In genomic region chr12:213527-213932, GRCh38 we compare ENCODE assay signal across 1 cellular context.
TF ChIP-seq lines count a peak whose summit lies in the region.

No MANE protein-coding gene starts in this region.

TF ChIP-seq in GM23338, 12 proteins besides CTCF, POLR2A, EP300 and RAD21 (continued from another document):
- no peak for TF ChIP-seq ETS1 (IDR thresholded peaks at IDR 0.05)
- no peak for TF ChIP-seq POLR2AphosphoS5 (IDR thresholded peaks at IDR 0.05; ENCODE audit: low read depth)
- no peak for TF ChIP-seq JUNB (IDR thresholded peaks at IDR 0.05; ENCODE audit: unreplicated experiment)
- TF ChIP-seq CREB1 (CRISPR knock-in tag; IDR thresholded peaks at IDR 0.05; ENCODE audit: low read depth), result no peak
- no peak for TF ChIP-seq NANOG (IDR thresholded peaks at IDR 0.05; ENCODE audit: borderline replicate concordance)
- no peak for TF ChIP-seq ZNF114 (CRISPR knock-in tag; IDR thresholded peaks at IDR 0.05)
- TF ChIP-seq EZH2 (IDR thresholded peaks at IDR 0.05; ENCODE audit: low read depth, unreplicated experiment), result no peak
- no peak for TF ChIP-seq STAT1 (IDR thresholded peaks at IDR 0.05; ENCODE audit: unreplicated experiment)
- TF ChIP-seq ZNF331 (CRISPR knock-in tag; IDR thresholded peaks at IDR 0.05; ENCODE audit: low read depth), result no peak
- TF ChIP-seq, protein P1, sequence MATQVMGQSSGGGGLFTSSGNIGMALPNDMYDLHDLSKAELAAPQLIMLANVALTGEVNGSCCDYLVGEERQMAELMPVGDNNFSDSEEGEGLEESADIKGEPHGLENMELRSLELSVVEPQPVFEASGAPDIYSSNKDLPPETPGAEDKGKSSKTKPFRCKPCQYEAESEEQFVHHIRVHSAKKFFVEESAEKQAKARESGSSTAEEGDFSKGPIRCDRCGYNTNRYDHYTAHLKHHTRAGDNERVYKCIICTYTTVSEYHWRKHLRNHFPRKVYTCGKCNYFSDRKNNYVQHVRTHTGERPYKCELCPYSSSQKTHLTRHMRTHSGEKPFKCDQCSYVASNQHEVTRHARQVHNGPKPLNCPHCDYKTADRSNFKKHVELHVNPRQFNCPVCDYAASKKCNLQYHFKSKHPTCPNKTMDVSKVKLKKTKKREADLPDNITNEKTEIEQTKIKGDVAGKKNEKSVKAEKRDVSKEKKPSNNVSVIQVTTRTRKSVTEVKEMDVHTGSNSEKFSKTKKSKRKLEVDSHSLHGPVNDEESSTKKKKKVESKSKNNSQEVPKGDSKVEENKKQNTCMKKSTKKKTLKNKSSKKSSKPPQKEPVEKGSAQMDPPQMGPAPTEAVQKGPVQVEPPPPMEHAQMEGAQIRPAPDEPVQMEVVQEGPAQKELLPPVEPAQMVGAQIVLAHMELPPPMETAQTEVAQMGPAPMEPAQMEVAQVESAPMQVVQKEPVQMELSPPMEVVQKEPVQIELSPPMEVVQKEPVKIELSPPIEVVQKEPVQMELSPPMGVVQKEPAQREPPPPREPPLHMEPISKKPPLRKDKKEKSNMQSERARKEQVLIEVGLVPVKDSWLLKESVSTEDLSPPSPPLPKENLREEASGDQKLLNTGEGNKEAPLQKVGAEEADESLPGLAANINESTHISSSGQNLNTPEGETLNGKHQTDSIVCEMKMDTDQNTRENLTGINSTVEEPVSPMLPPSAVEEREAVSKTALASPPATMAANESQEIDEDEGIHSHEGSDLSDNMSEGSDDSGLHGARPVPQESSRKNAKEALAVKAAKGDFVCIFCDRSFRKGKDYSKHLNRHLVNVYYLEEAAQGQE (IDR thresholded peaks at IDR 0.05; ENCODE audit: unreplicated experiment), result no peak
- TF ChIP-seq EZH2phosphoT487 (IDR thresholded peaks at IDR 0.05; ENCODE audit: unreplicated experiment), result no peak
